Comparison of ENCODE assay signal across 21 cellular contexts in genomic region chr5:58330781-58331180, GRCh38.
"Had no signal": no experiment of that assay in that cellular context is flagged by ENCODE, and none has a peak within 500 bp of the region (broad histone marks: within the 10 kb centered on the region; RNA-seq: fewer than 3 reads in every experiment).

No MANE protein-coding gene starts in this region.

- H3K36me3 ChIP-seq: gastrocnemius medialis, ovary, sigmoid colon, thoracic aorta, uterus had no signal

- H3K4me2 ChIP-seq: hepatocyte had no signal

- H3K4me3 ChIP-seq: gastrocnemius medialis, hepatocyte, ovary, sigmoid colon, thoracic aorta, uterus had no signal

- H3K79me2 ChIP-seq: hepatocyte had no signal

- H3K27me3 ChIP-seq: gastrocnemius medialis, hepatocyte, ovary, sigmoid colon, uterus had no signal

- H2AFZ ChIP-seq: hepatocyte had no signal

- H3K27ac ChIP-seq: gastrocnemius medialis, hepatocyte, ovary, sigmoid colon, thoracic aorta, uterus had no signal

- H3K4me1 ChIP-seq: gastrocnemius medialis, sigmoid colon, uterus had no signal

- H3K9me3 ChIP-seq: gastrocnemius medialis, ovary, thoracic aorta, uterus had no signal

- DNase-seq: activated CD4-positive, alpha-beta T cell treated with anti-CD3 and anti-CD28 coated beads for 1 hour; activated CD4-positive, alpha-beta T cell treated with anti-CD3 and anti-CD28 coated beads, Interleukin-2, amount 50 U/mL, for 1 hour; activated CD8-positive, alpha-beta memory T cell treated with anti-CD3 and anti-CD28 coated beads, Interleukin-2, amount 10 ng/mL, durations not matched to agents 7 days and 5 days; activated CD8-positive, alpha-beta T cell treated with anti-CD3 and anti-CD28 coated beads, Interleukin-2, amount 10 ng/mL, durations not matched to agents 7 days and 5 days; activated effector memory CD4-positive, alpha-beta T cell treated with Interleukin-2 at 50 U/mL for 16 hours; activated naive CD4-positive, alpha-beta T cell treated with Interleukin-2 at 50 U/mL for 16 hours; aorta; central memory CD4-positive, alpha-beta T cell; gastrocnemius medialis; islet precursor cell; left colon; naive B cell; ovary; sigmoid colon; small intestine; stimulated activated CD4-positive, alpha-beta T cell treated with anti-CD3 and anti-CD28 coated beads, Interleukin-4, amount 100 ng/mL, for 24 hours; T-helper 2 cell; trophoblast cell; uterus had no signal
